Comparison of ENCODE assay signal across 22 cellular contexts in genomic region chr4:119679251-119679650, GRCh38. TPM values are rescaled to one million over a fixed set of nuclear protein-coding genes. Genes with fewer than 3 reads are reported as not detected.
DNase-seq lines count a peak whose midpoint lies in the region; ATAC-seq and TF ChIP-seq lines count a peak whose summit lies in the region.
"Had no signal": no experiment of that assay in that cellular context is flagged by ENCODE, and none has a peak within 500 bp of the region (broad histone marks: within the 10 kb centered on the region; RNA-seq: fewer than 3 reads in every experiment).

No MANE protein-coding gene starts in this region.

- no peak for TF ChIP-seq EP300 in esophagus muscularis mucosa (IDR thresholded peaks at IDR 0.05)

- H3K4me1 ChIP-seq in Panc1 (ENCODE audit: control insufficient read depth, insufficient read depth, low read length) = peaks cover 32% of the 10 kb centered on the region
- peaks cover 0 to 73% (median 50%) of the 10 kb centered on the region in 4 donors for H3K4me1 ChIP-seq in esophagus muscularis mucosa
- H3K4me1 ChIP-seq in CD8-positive, alpha-beta memory T cell (ENCODE audit: insufficient read depth, low read length) = no peaks in the 10 kb centered on the region
- H3K4me1 ChIP-seq: BE2C, SJCRH30 had no signal

- BruUV-seq in Panc1 (replicated peaks; lab: Mats Ljungman, UMichigan) = no TSS peak

- H3K36me3 Mint-ChIP-seq in mesothelial cell of epicardium (no peaks in the 10 kb centered on the region), T-cell (no peaks in the 10 kb centered on the region)
- no peaks in the 10 kb centered on the region for H3K36me3 Mint-ChIP-seq in CD8-positive, alpha-beta memory T cell
- H3K36me3 Mint-ChIP-seq: CD4-positive, CD25-positive, alpha-beta regulatory T cell had no signal

- no peak for ATAC-seq in Panc1
- no peak for ATAC-seq in T-cell (replicated peaks in 1 of 4)
- no peak for ATAC-seq in GM18868 (IDR thresholded peaks at IDR 0.05; ENCODE audit: unreplicated experiment)
- ATAC-seq: GM12878 had no signal

- H3K27ac ChIP-seq in Panc1 (ENCODE audit: low read length) (peak overlapping the region; percentile 97), esophagus muscularis mucosa (replicated peaks in 1 of 4) (peak overlapping the region; percentile 64 to 75 (median 65))
- no peak overlapping the region for H3K27ac ChIP-seq in CD8-positive, alpha-beta memory T cell (ENCODE audit: low read depth, low read length)
- H3K27ac ChIP-seq: SJCRH30 had no signal

- in situ Hi-C loops in Panc1 (cut with HindIII; ENCODE audit: low pct_unique_long_range_greater_than_20kb, low sequenced_read_pairs) = no loop called here

- TF ChIP-seq CTCF in Panc1 (IDR thresholded peaks at IDR 0.05) (no peak), esophagus muscularis mucosa (IDR thresholded peaks at IDR 0.05) (no peak), mesothelial cell of epicardium (IDR thresholded peaks at IDR 0.05; ENCODE audit: unreplicated experiment) (no peak)

- 14% methylated on average over 3 of the region's 3 CpGs for WGBS in esophagus muscularis mucosa

- peak; percentile 6 for DNase-seq in EH (ENCODE audit: low read depth)
- DNase-seq in Panc1 (ENCODE audit: low read depth, low spot score) = no peak
- no peak for DNase-seq in esophagus muscularis mucosa (ENCODE audit: extremely low spot score)
- no peak for DNase-seq in mesothelial cell of epicardium (ENCODE audit: low spot score in 2 of 2, unreplicated experiment in 2 of 2)
- no peak for DNase-seq in T-cell
- no peak for DNase-seq in putamen (ENCODE audit: low spot score)
- no peak for DNase-seq in CD8-positive, alpha-beta memory T cell
- DNase-seq: BE2C; Calu3; CD4-positive, CD25-positive, alpha-beta regulatory T cell; H9; Karpas-422; MG63; NCI-H1092; NCI-H1436 treated with DMSO at 0.1 percent for 48 hours; NCI-H2029; NCI-H345; NCI-H524 treated with DMSO at 0.1 percent for 48 hours; SJCRH30 had no signal

- CTCF ChIA-PET in Panc1 (lab: Charles Lee) (no interaction called here), T-cell (lab: Charles Lee) (no interaction called here)
- CTCF ChIA-PET in CD8-positive, alpha-beta memory T cell (lab: Charles Lee) = interaction anchor here (1.1 kb wide), 1 partner anchor 11 kb away, joined by 3 read pairs; no protein-coding TSS in a partner anchor

- H3K36me3 ChIP-seq in Panc1 (ENCODE audit: control insufficient read depth, insufficient read depth, low read length) = no peaks in the 10 kb centered on the region
- H3K36me3 ChIP-seq in esophagus muscularis mucosa = no peaks in the 10 kb centered on the region
- H3K36me3 ChIP-seq in CD8-positive, alpha-beta memory T cell (ENCODE audit: insufficient read depth, low read length) = no peaks in the 10 kb centered on the region
- H3K36me3 ChIP-seq: BE2C, MG63, SJCRH30 had no signal

- POLR2A ChIA-PET in Panc1 (lab: Charles Lee) (no interaction called here), T-cell (lab: Charles Lee) (no interaction called here)
- POLR2A ChIA-PET in CD8-positive, alpha-beta memory T cell (lab: Charles Lee) = no interaction called here

- no peak overlapping the region for H3K4me3 ChIP-seq in Panc1 (ENCODE audit: low read depth in 2 of 2, low read length in 2 of 2)
- peak overlapping the region in 3 of 4 donors; percentile 35 to 45 (median 39) for H3K4me3 ChIP-seq in esophagus muscularis mucosa
- no peak overlapping the region for H3K4me3 ChIP-seq in CD8-positive, alpha-beta memory T cell (ENCODE audit: low read length)
- H3K4me3 ChIP-seq: GM12878, MG63, SJCRH30 had no signal

- H3K4me3 Mint-ChIP-seq in mesothelial cell of epicardium (no peak overlapping the region), T-cell (no peak overlapping the region)
- no peak overlapping the region for H3K4me3 Mint-ChIP-seq in CD8-positive, alpha-beta memory T cell
- H3K4me3 Mint-ChIP-seq: CD4-positive, CD25-positive, alpha-beta regulatory T cell; H9; IgD-negative memory B cell had no signal

- H3K27me3 Mint-ChIP-seq in mesothelial cell of epicardium (ENCODE audit: low read depth) (no peaks in the 10 kb centered on the region), T-cell (peaks cover 6 to 19% of the 10 kb centered on the region in 2 donors)
- peaks cover 4 to 17% of the 10 kb centered on the region in 2 donors for H3K27me3 Mint-ChIP-seq in CD8-positive, alpha-beta memory T cell
- H3K27me3 Mint-ChIP-seq: CD4-positive, CD25-positive, alpha-beta regulatory T cell had no signal

- H3K9me3 ChIP-seq in Panc1 (ENCODE audit: control insufficient read depth, insufficient read depth, low read depth, low read length) (no peaks in the 10 kb centered on the region), esophagus muscularis mucosa (no peaks in the 10 kb centered on the region)
- H3K9me3 ChIP-seq in CD8-positive, alpha-beta memory T cell (ENCODE audit: low read length) = no peaks in the 10 kb centered on the region
- H3K9me3 ChIP-seq: BE2C, MG63, SJCRH30 had no signal

- H3K4me1 Mint-ChIP-seq in mesothelial cell of epicardium = peaks cover 45% of the 10 kb centered on the region
- H3K4me1 Mint-ChIP-seq in T-cell = no peaks in the 10 kb centered on the region
- no peaks in the 10 kb centered on the region for H3K4me1 Mint-ChIP-seq in CD8-positive, alpha-beta memory T cell
- H3K4me1 Mint-ChIP-seq: CD4-positive, CD25-positive, alpha-beta regulatory T cell; IgD-negative memory B cell had no signal

- H3K9me3 Mint-ChIP-seq in mesothelial cell of epicardium (no peaks in the 10 kb centered on the region), T-cell (no peaks in the 10 kb centered on the region)
- H3K9me3 Mint-ChIP-seq in CD8-positive, alpha-beta memory T cell = no peaks in the 10 kb centered on the region
- H3K9me3 Mint-ChIP-seq: H9, IgD-negative memory B cell had no signal

- H3K27me3 ChIP-seq in Panc1 (ENCODE audit: control insufficient read depth, insufficient read depth, low read length) (no peaks in the 10 kb centered on the region), esophagus muscularis mucosa (no peaks in the 10 kb centered on the region)
- no peaks in the 10 kb centered on the region for H3K27me3 ChIP-seq in CD8-positive, alpha-beta memory T cell (ENCODE audit: insufficient read depth, low read length, poor library complexity, severe bottlenecking)
- H3K27me3 ChIP-seq: BE2C, MG63, SJCRH30 had no signal

- no peak for TF ChIP-seq POLR2A in esophagus muscularis mucosa (IDR thresholded peaks at IDR 0.05; ENCODE audit: low read depth)

- peak overlapping the region; percentile 77 for H3K27ac Mint-ChIP-seq in mesothelial cell of epicardium
- H3K27ac Mint-ChIP-seq in T-cell = no peak overlapping the region
- no peak overlapping the region for H3K27ac Mint-ChIP-seq in CD8-positive, alpha-beta memory T cell
- H3K27ac Mint-ChIP-seq: CD4-positive, CD25-positive, alpha-beta regulatory T cell; H9; IgD-negative memory B cell had no signal

- intact Hi-C loops in Panc1 (cut with micrococcal nuclease; ENCODE audit: unreplicated experiment) = no loop called here
- intact Hi-C loops in esophagus muscularis mucosa (cut with DNase I) = no loop called here

RNA-seq across cellular contexts. Expression of gene PDE5A, which starts 50.6 kb away (rescaled TPM):
- total RNA-seq in Panc1 (2021; ENCODE audit: unreplicated experiment) (114 TPM), esophagus muscularis mucosa (100 to 1,000 TPM; 154 to 208 (median 199) TPM), mesothelial cell of epicardium (24.2 to 27.4 TPM (median 27.1 TPM) in 3 replicates), T-cell (1 to 10 TPM; 1.1 to 2.3 (median 1.6) TPM)
- polyA plus RNA-seq in Panc1 (2012; ENCODE audit: insufficient read length) = 40.8 TPM
- total RNA-seq in CD8-positive, alpha-beta memory T cell = under 1 TPM; 0.20 to 0.44 TPM
- polyA plus RNA-seq in CD8-positive, alpha-beta memory T cell = 1.3 TPM

Comparison
In these comparisons a context has a peak if more than half of its experiments do, and no peak if none do; other contexts are left out.
1. H3K4me3 ChIP-seq: peak in esophagus muscularis mucosa (3 of 4); none in Panc1 (0 of 2) and CD8-positive, alpha-beta memory T cell (single experiment).